ENCODE assay signal across 1 cellular context in the genomic region with DNA sequence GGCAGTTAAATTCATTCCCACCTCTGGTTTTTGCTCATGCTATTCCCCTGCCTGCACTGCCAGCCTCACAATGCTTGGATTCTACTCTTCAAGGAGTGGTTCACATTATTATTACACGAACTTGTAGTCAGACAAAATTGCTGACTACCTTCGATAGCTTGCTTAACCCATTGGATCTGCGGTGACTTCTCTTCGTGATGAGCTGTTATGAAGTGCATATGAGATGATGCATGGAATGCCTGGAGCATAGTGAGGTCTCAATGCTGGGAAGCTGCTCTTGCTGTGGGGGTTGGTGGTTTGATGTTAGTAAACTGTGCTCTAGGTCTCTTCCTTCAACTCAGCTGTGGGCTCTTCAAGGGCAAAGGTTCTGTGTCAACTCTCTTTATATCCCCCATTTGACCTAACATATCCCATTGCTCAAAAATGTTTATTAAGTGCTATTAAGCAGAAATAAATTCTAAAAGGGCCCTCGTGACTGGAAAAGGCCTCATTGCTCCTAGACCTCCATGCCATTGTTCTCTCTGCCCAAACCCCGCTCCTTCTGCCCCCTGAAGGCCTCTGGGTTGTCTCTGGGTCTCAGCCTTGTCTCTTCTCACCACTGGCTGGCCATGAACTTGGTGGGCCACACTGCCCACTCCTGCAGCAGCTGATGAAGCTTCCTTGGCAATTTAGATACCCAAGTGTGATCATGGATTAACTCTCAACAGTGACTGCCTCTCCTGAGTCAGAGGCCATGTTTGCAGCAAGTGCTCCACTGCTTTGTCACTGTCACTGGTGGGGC.
TF ChIP-seq lines count a peak whose summit lies in the region.

No MANE protein-coding gene starts in this region.

TF ChIP-seq in IMR-90, 13 proteins besides CTCF, POLR2A, EP300 and RAD21:
- TF ChIP-seq, protein P1, sequence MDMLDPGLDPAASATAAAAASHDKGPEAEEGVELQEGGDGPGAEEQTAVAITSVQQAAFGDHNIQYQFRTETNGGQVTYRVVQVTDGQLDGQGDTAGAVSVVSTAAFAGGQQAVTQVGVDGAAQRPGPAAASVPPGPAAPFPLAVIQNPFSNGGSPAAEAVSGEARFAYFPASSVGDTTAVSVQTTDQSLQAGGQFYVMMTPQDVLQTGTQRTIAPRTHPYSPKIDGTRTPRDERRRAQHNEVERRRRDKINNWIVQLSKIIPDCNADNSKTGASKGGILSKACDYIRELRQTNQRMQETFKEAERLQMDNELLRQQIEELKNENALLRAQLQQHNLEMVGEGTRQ (IDR thresholded peaks at IDR 0.05; ENCODE audit: low read depth, low read length) = no peak
- TF ChIP-seq CEBPB (IDR thresholded peaks at IDR 0.05; ENCODE audit: low read depth, low read length) = peak; percentile 45; the same call in 1 of the 2 replicates
- peak; percentile 64; the same call in 1 of the 2 replicates for TF ChIP-seq MAFK (IDR thresholded peaks at IDR 0.05; ENCODE audit: low read depth, low read length)
